15 cellular contexts compared by ENCODE assay signal in the genomic region with DNA sequence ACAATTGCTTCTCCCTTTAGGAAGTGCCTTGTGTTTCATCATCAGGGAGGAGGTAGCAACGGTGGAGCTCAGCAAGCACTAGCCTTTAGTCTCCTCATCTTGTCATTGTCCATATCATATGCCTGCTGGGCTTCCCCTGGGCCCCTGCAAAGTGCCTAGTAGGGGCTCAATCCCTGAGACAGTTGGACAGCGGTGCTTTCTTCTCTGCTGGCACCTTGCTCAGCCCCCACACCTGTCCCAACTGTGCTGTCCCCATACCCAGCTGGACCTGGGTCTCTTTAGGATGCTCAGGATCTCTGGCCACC. TPM values are rescaled to one million over a fixed set of nuclear protein-coding genes. Genes with fewer than 3 reads are reported as not detected.
DNase-seq lines count a peak whose midpoint lies in the region; ATAC-seq and TF ChIP-seq lines count a peak whose summit lies in the region.
"Had no signal": no experiment of that assay in that cellular context is flagged by ENCODE, and none has a peak within 500 bp of the region (broad histone marks: within the 10 kb centered on the region; RNA-seq: fewer than 3 reads in every experiment).

No MANE protein-coding gene starts in this region.

- POLR2A ChIA-PET in CD4-positive, alpha-beta memory T cell (lab: Charles Lee; ENCODE audit: partially characterized antibody), result interaction anchor here (0.8 to 5.1 kb wide), 4 partner anchors 10 to 391 kb away, joined by 3 to 50 read pairs (median 20); a partner anchor contains a TSS

- H3K27ac ChIP-seq in CD4-positive, alpha-beta memory T cell (ENCODE audit: low read depth, low read length), result no peak overlapping the region
- no peak overlapping the region for H3K27ac ChIP-seq in GM23338 (ENCODE audit: low read depth)
- H3K27ac ChIP-seq: HL-60, right atrium auricular region had no signal

- peak overlapping the region in 1 of 2 donors; percentile 34 for H3K4me3 ChIP-seq in CD4-positive, alpha-beta memory T cell (ENCODE audit: low read length in 2 of 2)
- H3K4me3 ChIP-seq in GM23338 (no peak overlapping the region), mucosa of stomach (ENCODE audit: low read length) (no peak overlapping the region)

- H3K36me3 Mint-ChIP-seq in CD4-positive, alpha-beta memory T cell, result peaks cover 0 to 3% of the 10 kb centered on the region in 2 donors
- H3K36me3 Mint-ChIP-seq in GM23338 (ENCODE audit: low read depth), result peaks cover 2% of the 10 kb centered on the region; the same call in 2 of the 3 replicates
- H3K36me3 Mint-ChIP-seq in activated T-helper 1 cell treated with anti-CD3 and anti-CD28 coated beads, Interleukin-12 subunit alpha, Interleukin-12 subunit beta, Interleukin-2, Interleukin-4 antibody, amounts not matched to agents 30 ng/mL and 10 ng/mL and 1 ng/mL, durations not matched to agents 14 hours and 24 hours and 36 hours (ENCODE audit: low read depth), result peaks cover 5% of the 10 kb centered on the region

- H3K27ac Mint-ChIP-seq in CD4-positive, alpha-beta memory T cell, result peak overlapping the region; percentile 57 to 92 (median 87)
- no peak overlapping the region for H3K27ac Mint-ChIP-seq in GM23338
- H3K27ac Mint-ChIP-seq in activated T-helper 1 cell treated with anti-CD3 and anti-CD28 coated beads, Interleukin-12 subunit alpha, Interleukin-12 subunit beta, Interleukin-2, Interleukin-4 antibody, amounts not matched to agents 30 ng/mL and 10 ng/mL and 1 ng/mL, durations not matched to agents 14 hours and 24 hours and 36 hours, result no peak overlapping the region
- H3K27ac Mint-ChIP-seq: activated T-helper 2 cell treated with anti-CD3 and anti-CD28 coated beads, Interferon-gamma antibody, Interleukin-2, Interleukin-4, amounts not matched to agents 10 μg/mL and 5 μg/mL and 100 μg/mL, durations not matched to agents 14 hours and 24 hours and 36 hours had no signal

- H3K9ac ChIP-seq in mucosa of stomach (ENCODE audit: low read length), result peak overlapping the region; percentile 4

- H3K27me3 ChIP-seq in CD4-positive, alpha-beta memory T cell (ENCODE audit: insufficient read depth, low read length), result peaks cover 16% of the 10 kb centered on the region
- H3K27me3 ChIP-seq in GM23338 (ENCODE audit: insufficient read depth), result peaks cover 41% of the 10 kb centered on the region
- H3K27me3 ChIP-seq in mucosa of stomach (ENCODE audit: control insufficient read depth, insufficient read depth, low read length), result peaks cover 49% of the 10 kb centered on the region

- H3K4me1 Mint-ChIP-seq in CD4-positive, alpha-beta memory T cell, result peaks cover 14 to 46% (median 26%) of the 10 kb centered on the region in 4 donors
- peaks cover 53% of the 10 kb centered on the region for H3K4me1 Mint-ChIP-seq in GM23338
- peaks cover 23% of the 10 kb centered on the region for H3K4me1 Mint-ChIP-seq in activated T-helper 1 cell treated with anti-CD3 and anti-CD28 coated beads, Interleukin-12 subunit alpha, Interleukin-12 subunit beta, Interleukin-2, Interleukin-4 antibody, amounts not matched to agents 30 ng/mL and 10 ng/mL and 1 ng/mL, durations not matched to agents 14 hours and 24 hours and 36 hours (ENCODE audit: low read depth)

- peaks cover 4% of the 10 kb centered on the region; the same call in 1 of the 2 replicates for H4K20me1 ChIP-seq in GM23338 (replicated peaks; ENCODE audit: insufficient read depth)

- ATAC-seq in GM23338, result no peak

- H3K27me3 Mint-ChIP-seq in CD4-positive, alpha-beta memory T cell, result peaks cover 7 to 16% of the 10 kb centered on the region in 2 donors
- H3K27me3 Mint-ChIP-seq in GM23338 (ENCODE audit: insufficient read depth, low read depth, poor library complexity), result peaks cover 41% of the 10 kb centered on the region
- peaks cover 27% of the 10 kb centered on the region for H3K27me3 Mint-ChIP-seq in activated T-helper 1 cell treated with anti-CD3 and anti-CD28 coated beads, Interleukin-12 subunit alpha, Interleukin-12 subunit beta, Interleukin-2, Interleukin-4 antibody, amounts not matched to agents 30 ng/mL and 10 ng/mL and 1 ng/mL, durations not matched to agents 14 hours and 24 hours and 36 hours (ENCODE audit: insufficient read depth)

- no peaks in the 10 kb centered on the region for H3K9me3 ChIP-seq in CD4-positive, alpha-beta memory T cell (ENCODE audit: control insufficient read depth in 1 of 2, low read length in 2 of 2)
- no peaks in the 10 kb centered on the region for H3K9me3 ChIP-seq in mucosa of stomach (ENCODE audit: control insufficient read depth, low read length)
- H3K9me3 ChIP-seq: right atrium auricular region had no signal

- peaks cover 4% of the 10 kb centered on the region for H3K36me3 ChIP-seq in CD4-positive, alpha-beta memory T cell (ENCODE audit: insufficient read depth, low read length)
- H3K36me3 ChIP-seq in GM23338 (ENCODE audit: insufficient read depth), result no peaks in the 10 kb centered on the region
- H3K36me3 ChIP-seq in mucosa of stomach (ENCODE audit: control insufficient read depth, insufficient read depth, low read length), result peaks cover under 1% of the 10 kb centered on the region

- H3K4me2 ChIP-seq in GM23338, result peak overlapping the region; percentile 70; the same call in 1 of the 2 replicates

- H3K4me3 Mint-ChIP-seq in CD4-positive, alpha-beta memory T cell, result peak overlapping the region in 7 of 8 donors; percentile 69 to 84 (median 76)
- H3K4me3 Mint-ChIP-seq in GM23338, result peak overlapping the region; percentile 26; the same call in 1 of the 3 replicates
- H3K4me3 Mint-ChIP-seq in activated T-helper 1 cell treated with anti-CD3 and anti-CD28 coated beads, Interleukin-12 subunit alpha, Interleukin-12 subunit beta, Interleukin-2, Interleukin-4 antibody, amounts not matched to agents 30 ng/mL and 10 ng/mL and 1 ng/mL, durations not matched to agents 14 hours and 24 hours and 36 hours, result peak overlapping the region; percentile 49

- 0 out of 2 replicates have a peak, but pooled peaks cover 5% of the 10 kb centered on the region for H3F3A ChIP-seq in GM23338 (replicated peaks; ENCODE audit: low read depth)

- CTCF ChIA-PET in CD4-positive, alpha-beta memory T cell (lab: Charles Lee; ENCODE audit: partially characterized antibody), result interaction anchor here (0.9 to 4.6 kb wide), 12 partner anchors 10 to 119 kb away, joined by 3 to 33 read pairs (median 10); a partner anchor contains a TSS

- no peaks in the 10 kb centered on the region for H3K9me3 Mint-ChIP-seq in CD4-positive, alpha-beta memory T cell
- H3K9me3 Mint-ChIP-seq in GM23338, result no peaks in the 10 kb centered on the region; the same call in 2 of the 3 replicates
- no peaks in the 10 kb centered on the region for H3K9me3 Mint-ChIP-seq in activated T-helper 1 cell treated with anti-CD3 and anti-CD28 coated beads, Interleukin-12 subunit alpha, Interleukin-12 subunit beta, Interleukin-2, Interleukin-4 antibody, amounts not matched to agents 30 ng/mL and 10 ng/mL and 1 ng/mL, durations not matched to agents 14 hours and 24 hours and 36 hours
- H3K9me3 Mint-ChIP-seq: activated T-helper 2 cell treated with anti-CD3 and anti-CD28 coated beads, Interferon-gamma antibody, Interleukin-2, Interleukin-4, amounts not matched to agents 10 μg/mL and 5 μg/mL and 100 μg/mL, durations not matched to agents 14 hours and 24 hours and 36 hours had no signal

- no peaks in the 10 kb centered on the region for H3K79me2 ChIP-seq in GM23338 (replicated peaks; ENCODE audit: insufficient read depth)

- DNase-seq in CD4-positive, alpha-beta memory T cell, result peak in 1 of 5 donors; percentile 5
- DNase-seq in GM23338 (ENCODE audit: low spot score) (no peak), NK-92 (lab: John Stamatoyannopoulos, UW; ENCODE audit: unreplicated experiment) (no peak), NCI-H1436 (lab: John Stamatoyannopoulos, UW) (no peak), COR-L47 (lab: John Stamatoyannopoulos, UW) (no peak)
- DNase-seq in activated T-helper 1 cell treated with anti-CD3 and anti-CD28 coated beads, Interleukin-12 subunit alpha, Interleukin-12 subunit beta, Interleukin-2, Interleukin-4 antibody, amounts not matched to agents 30 ng/mL and 10 ng/mL and 1 ng/mL, durations not matched to agents 14 hours and 24 hours and 36 hours (ENCODE audit: low spot score), result no peak
- DNase-seq: cerebellar nuclear complex, midbrain, NCI-H510A treated with DMSO at 0.1 percent for 48 hours, SHP77 had no signal

- intact Hi-C loops in CD4-positive, alpha-beta memory T cell (cut with micrococcal nuclease), result no loop called here
- intact Hi-C loops in activated T-helper 1 cell treated with anti-CD3 and anti-CD28 coated beads, Interleukin-12 subunit alpha, Interleukin-12 subunit beta, Interleukin-2, Interleukin-4 antibody, amounts not matched to agents 30 ng/mL and 10 ng/mL and 1 ng/mL, durations not matched to agents 14 hours and 24 hours and 36 hours (cut with micrococcal nuclease), result no loop called here

- no peak overlapping the region for H2AFZ ChIP-seq in GM23338

- TF ChIP-seq CTCF in GM23338 (conservative IDR thresholded peaks at IDR 0.05; ENCODE audit: low read depth in 2 of 2), result no peak

- H3K4me1 ChIP-seq in CD4-positive, alpha-beta memory T cell (ENCODE audit: insufficient read depth, low read length), result peaks cover 46% of the 10 kb centered on the region
- peaks cover 25% of the 10 kb centered on the region; the same call in 1 of the 2 replicates for H3K4me1 ChIP-seq in GM23338 (ENCODE audit: insufficient read depth)
- H3K4me1 ChIP-seq in mucosa of stomach (ENCODE audit: control insufficient read depth, insufficient read depth, low read length), result peaks cover 30% of the 10 kb centered on the region

- no peaks in the 10 kb centered on the region for H3K9me2 ChIP-seq in GM23338 (ENCODE audit: insufficient read depth)

RNA-seq across cellular contexts. Expression of a gene that starts 5.5 kb away (rescaled TPM):
- 1 to 10 TPM; 4.0 to 5.2 TPM for total RNA-seq in CD4-positive, alpha-beta memory T cell
- 1 to 10 TPM; 4.6 TPM for polyA plus RNA-seq in CD4-positive, alpha-beta memory T cell
- total RNA-seq in GM23338 (2014; rRNA removed; shearing (Covaris generic)), result 2.2 and 3.3 TPM in 2 replicates
- polyA plus RNA-seq in GM23338 (2016; fragmentation: Nextera tagmentation; extraction: Ambion mirVana), result 2.7 and 4.0 TPM in 2 replicates
- 2.4 and 3.1 TPM in 2 replicates for total RNA-seq in activated T-helper 1 cell treated with anti-CD3 and anti-CD28 coated beads, Interleukin-12 subunit alpha, Interleukin-12 subunit beta, Interleukin-2, Interleukin-4 antibody, amounts not matched to agents 30 ng/mL and 10 ng/mL and 1 ng/mL, durations not matched to agents 14 hours and 24 hours and 36 hours

RNA-seq across cellular contexts. Expression of a gene that starts 10.7 kb away (rescaled TPM):
- 10 to 100 TPM; 52.2 to 52.3 TPM for total RNA-seq in CD4-positive, alpha-beta memory T cell
- polyA plus RNA-seq in CD4-positive, alpha-beta memory T cell, result 10 to 100 TPM; 25.3 to 28.6 TPM
- 24.9 and 26.1 TPM in 2 replicates for total RNA-seq in GM23338 (2014; rRNA removed; shearing (Covaris generic))
- polyA plus RNA-seq in GM23338 (2016; fragmentation: Nextera tagmentation; extraction: Ambion mirVana), result 4.8 and 5.4 TPM in 2 replicates
- total RNA-seq in activated T-helper 1 cell treated with anti-CD3 and anti-CD28 coated beads, Interleukin-12 subunit alpha, Interleukin-12 subunit beta, Interleukin-2, Interleukin-4 antibody, amounts not matched to agents 30 ng/mL and 10 ng/mL and 1 ng/mL, durations not matched to agents 14 hours and 24 hours and 36 hours, result 45.6 and 48.5 TPM in 2 replicates

RNA-seq across cellular contexts. Expression of a gene that starts 16.0 kb away (rescaled TPM):
- total RNA-seq in CD4-positive, alpha-beta memory T cell, result 10 to 100 TPM; 31.4 to 35.7 TPM
- polyA plus RNA-seq in CD4-positive, alpha-beta memory T cell, result 10 to 100 TPM; 33.0 to 37.3 TPM
- 47.9 and 58.7 TPM in 2 replicates for total RNA-seq in GM23338 (2014; rRNA removed; shearing (Covaris generic))
- 17.8 and 18.7 TPM in 2 replicates for polyA plus RNA-seq in GM23338 (2016; fragmentation: Nextera tagmentation; extraction: Ambion mirVana)
- total RNA-seq in activated T-helper 1 cell treated with anti-CD3 and anti-CD28 coated beads, Interleukin-12 subunit alpha, Interleukin-12 subunit beta, Interleukin-2, Interleukin-4 antibody, amounts not matched to agents 30 ng/mL and 10 ng/mL and 1 ng/mL, durations not matched to agents 14 hours and 24 hours and 36 hours, result 81.7 and 85.4 TPM in 2 replicates

RNA-seq across cellular contexts. Expression of a gene that starts 32.7 kb away (rescaled TPM):
- 1 to 10 TPM; 4.9 to 6.9 TPM for total RNA-seq in CD4-positive, alpha-beta memory T cell
- polyA plus RNA-seq in CD4-positive, alpha-beta memory T cell, result not detected
- total RNA-seq in GM23338 (2014; rRNA removed; shearing (Covaris generic)), result not detected in 2 replicates
- not detected in 2 replicates for polyA plus RNA-seq in GM23338 (2016; fragmentation: Nextera tagmentation; extraction: Ambion mirVana)
- not detected in 2 replicates for total RNA-seq in activated T-helper 1 cell treated with anti-CD3 and anti-CD28 coated beads, Interleukin-12 subunit alpha, Interleukin-12 subunit beta, Interleukin-2, Interleukin-4 antibody, amounts not matched to agents 30 ng/mL and 10 ng/mL and 1 ng/mL, durations not matched to agents 14 hours and 24 hours and 36 hours
- total RNA-seq: activated T-helper 2 cell treated with anti-CD3 and anti-CD28 coated beads, Interferon-gamma antibody, Interleukin-2, Interleukin-4, amounts not matched to agents 10 μg/mL and 5 μg/mL and 100 μg/mL, durations not matched to agents 14 hours and 24 hours and 36 hours; right atrium auricular region; subcutaneous adipose tissue had no signal

RNA-seq across cellular contexts. Expression of a gene that starts 55.9 kb away (rescaled TPM):
- not detected for total RNA-seq in CD4-positive, alpha-beta memory T cell
- polyA plus RNA-seq in CD4-positive, alpha-beta memory T cell, result not detected
- not detected in 2 replicates for total RNA-seq in GM23338 (2014; rRNA removed; shearing (Covaris generic))
- polyA plus RNA-seq in GM23338 (2016; fragmentation: Nextera tagmentation; extraction: Ambion mirVana), result not detected in 2 replicates
- total RNA-seq in activated T-helper 1 cell treated with anti-CD3 and anti-CD28 coated beads, Interleukin-12 subunit alpha, Interleukin-12 subunit beta, Interleukin-2, Interleukin-4 antibody, amounts not matched to agents 30 ng/mL and 10 ng/mL and 1 ng/mL, durations not matched to agents 14 hours and 24 hours and 36 hours, result not detected in 2 replicates
- total RNA-seq: activated T-helper 2 cell treated with anti-CD3 and anti-CD28 coated beads, Interferon-gamma antibody, Interleukin-2, Interleukin-4, amounts not matched to agents 10 μg/mL and 5 μg/mL and 100 μg/mL, durations not matched to agents 14 hours and 24 hours and 36 hours; subcutaneous adipose tissue had no signal

Comparison
In these comparisons a context has a peak if more than half of its experiments do, and no peak if none do; other contexts are left out.
1. H3K27ac Mint-ChIP-seq: peak in CD4-positive, alpha-beta memory T cell (7 of 7); none in GM23338 (single experiment) and activated T-helper 1 cell treated with anti-CD3 and anti-CD28 coated beads, Interleukin-12 subunit alpha, Interleukin-12 subunit beta, Interleukin-2, Interleukin-4 antibody, amounts not matched to agents 30 ng/mL and 10 ng/mL and 1 ng/mL, durations not matched to agents 14 hours and 24 hours and 36 hours (single experiment).
2. H3K4me3 Mint-ChIP-seq: peak in every context shown above with its lines; median percentile 76 in CD4-positive, alpha-beta memory T cell; 49 in activated T-helper 1 cell treated with anti-CD3 and anti-CD28 coated beads, Interleukin-12 subunit alpha, Interleukin-12 subunit beta, Interleukin-2, Interleukin-4 antibody, amounts not matched to agents 30 ng/mL and 10 ng/mL and 1 ng/mL, durations not matched to agents 14 hours and 24 hours and 36 hours; 26 in GM23338.